11 cellular contexts compared by ENCODE assay signal in genomic region chr21:31142600-31142999, GRCh38.
DNase-seq lines count a peak whose midpoint lies in the region; ATAC-seq, FAIRE-seq and TF ChIP-seq lines count a peak whose summit lies in the region.
"Had no signal": no experiment of that assay in that cellular context is flagged by ENCODE, and none has a peak within 500 bp of the region (broad histone marks: within the 10 kb centered on the region; RNA-seq: fewer than 3 reads in every experiment).

No MANE protein-coding gene starts in this region.

- no peak overlapping the region for H3K56ac ChIP-seq in H1 (replicated peaks; ENCODE audit: insufficient read length, low read depth, low read length)

- H3K9me3 ChIP-seq in H1 (ENCODE audit: insufficient read depth in 2 of 2, low read depth in 1 of 2, low read length in 1 of 2) = no peaks in the 10 kb centered on the region
- H3K9me3 ChIP-seq in left ventricle myocardium inferior (replicated peaks) = no peaks in the 10 kb centered on the region

- H4K20me1 ChIP-seq in H1 (replicated peaks in 1 of 2; ENCODE audit: control insufficient read depth in 1 of 2, insufficient read depth in 2 of 2, low read length in 2 of 2) = no peaks in the 10 kb centered on the region

- no peak overlapping the region for H3K18ac ChIP-seq in H1 (ENCODE audit: extremely low read depth, low read length)

- TF ChIP-seq POLR2A in NB4 (IDR thresholded peaks at IDR 0.05; ENCODE audit: extremely low read depth, insufficient read length) (no peak), H1 (IDR thresholded peaks at IDR 0.05; ENCODE audit: control extremely low read depth in 1 of 2, low read depth in 2 of 2, low read length in 2 of 2) (no peak)

- DNase-seq in G401 (ENCODE audit: low spot score) (peak; percentile 56), NB4 (ENCODE audit: low read depth) (peak; percentile 32), H1 (ENCODE audit: low read depth in 1 of 2, low spot score in 2 of 2) (no peak), EL (no peak), left ventricle myocardium inferior (no peak)
- DNase-seq: NCI-H446 treated with DMSO at 0.1 percent for 48 hours had no signal

- TF ChIP-seq CTCF in 22Rv1 (IDR thresholded peaks at IDR 0.05) (peak; percentile 29; the same call in 1 of the 2 replicates), NB4 (IDR thresholded peaks at IDR 0.05; ENCODE audit: low read depth, low read length) (peak; percentile 27), H1 (IDR thresholded peaks at IDR 0.05; ENCODE audit: control extremely low read depth in 1 of 3, insufficient read depth in 1 of 3, low read depth in 1 of 3, low read length in 3 of 3) (peak; percentile 21 to 65 (median 56); a peak in 3 of 4 replicates), left ventricle myocardium inferior (IDR thresholded peaks at IDR 0.05; ENCODE audit: borderline replicate concordance) (no peak)

- H3K14ac ChIP-seq in H1 (ENCODE audit: insufficient read length) = no peak overlapping the region

- H3K27me3 ChIP-seq in H1 (replicated peaks in 1 of 4; ENCODE audit: control insufficient read depth in 3 of 4, extremely low read depth in 1 of 4, insufficient read depth in 3 of 4, low read length in 3 of 4) (no peaks in the 10 kb centered on the region; a peak in 1 of 7 replicates), left ventricle myocardium inferior (ENCODE audit: low read depth) (peaks cover 13% of the 10 kb centered on the region)

- H3K4ac ChIP-seq in H1 (replicated peaks; ENCODE audit: insufficient read length, low read depth, low read length) = no peak overlapping the region

- POLR2A ChIA-PET in H1 (lab: Charles Lee; ENCODE audit: partially characterized antibody) = no interaction called here

- in situ Hi-C loops in G401 (cut with HindIII; ENCODE audit: low sequenced_read_pairs) = no loop called here

- TF ChIP-seq EP300 in H1 (IDR thresholded peaks at IDR 0.05; ENCODE audit: borderline replicate concordance in 1 of 2, low read depth in 2 of 2, low read length in 2 of 2) = no peak

- no peak overlapping the region for H4K91ac ChIP-seq in H1 (replicated peaks; ENCODE audit: insufficient read length, low read length)

- no peak overlapping the region for H2BK15ac ChIP-seq in H1 (ENCODE audit: low read length)

- H3K23ac ChIP-seq in H1 (ENCODE audit: insufficient read length) = no peak overlapping the region

- H3K79me2 ChIP-seq in H1 (ENCODE audit: control insufficient read depth in 1 of 2, insufficient read depth in 2 of 2, low read length in 2 of 2) = no peaks in the 10 kb centered on the region

- no peaks in the 10 kb centered on the region; a peak in 1 of 8 replicates for H3K36me3 ChIP-seq in H1 (ENCODE audit: control insufficient read depth in 2 of 4, insufficient read depth in 4 of 4, low read length in 3 of 4)
- H3K36me3 ChIP-seq in left ventricle myocardium inferior = no peaks in the 10 kb centered on the region

- no peak overlapping the region for H2AFZ ChIP-seq in H1 (ENCODE audit: low read length)

- no peak overlapping the region for H2BK120ac ChIP-seq in H1 (replicated peaks; ENCODE audit: low read depth, low read length)

- H2BK20ac ChIP-seq in H1 (ENCODE audit: low read length) = no peak overlapping the region

- no peak for ATAC-seq in HG03135 (IDR thresholded peaks at IDR 0.05; ENCODE audit: unreplicated experiment)
- no peak for ATAC-seq in HG03521 (IDR thresholded peaks at IDR 0.05; ENCODE audit: unreplicated experiment)

- H2AK5ac ChIP-seq in H1 (ENCODE audit: low read depth, low read length) = no peak overlapping the region

- H3K27ac ChIP-seq in 22Rv1 (no peak overlapping the region), H1 (ENCODE audit: low read depth, low read length) (no peak overlapping the region), left ventricle myocardium inferior (replicated peaks) (no peak overlapping the region)

- H4K8ac ChIP-seq in H1 (ENCODE audit: extremely low read depth, insufficient read depth, low read length) = no peak overlapping the region

- FAIRE-seq in H1 (lab: Jason Lieb, UNC) = no peak
- FAIRE-seq: D721Med, islet of Langerhans had no signal

- H3K4me3 ChIP-seq in NB4 (ENCODE audit: low read depth, low read length) = no peak overlapping the region
- no peak overlapping the region for H3K4me3 ChIP-seq in H1 (ENCODE audit: extremely low read depth in 1 of 4, insufficient read depth in 2 of 4, low read depth in 3 of 4, low read length in 4 of 4)
- H3K4me3 ChIP-seq in left ventricle myocardium inferior = no peak overlapping the region

- TF ChIP-seq RAD21 in H1 (IDR thresholded peaks at IDR 0.05 in 1 of 2, conservative IDR thresholded peaks at IDR 0.05 in 1 of 2; ENCODE audit: low read depth in 2 of 2, low read length in 2 of 2) = peak; percentile 31 to 44; a peak in 3 of 4 replicates

- H4K5ac ChIP-seq in H1 (ENCODE audit: insufficient read length, low read depth, low read length) = no peak overlapping the region

- no peaks in the 10 kb centered on the region for H3K79me1 ChIP-seq in H1 (ENCODE audit: low read depth, low read length)

- intact Hi-C loops in left ventricle myocardium inferior (cut with micrococcal nuclease) = no loop called here

- H2BK5ac ChIP-seq in H1 (ENCODE audit: low read depth, low read length) = peak overlapping the region; percentile 69; the same call in 1 of the 2 replicates

- no peak overlapping the region for H2BK12ac ChIP-seq in H1 (ENCODE audit: low read depth, low read length)

- 90% methylated on average over 6 of the region's 7 CpGs; no CpG with 5 or more reads in 1 of the 2 experiments for WGBS in H1 (ENCODE audit: extremely low coverage in 1 of 2, insufficient coverage in 1 of 2, insufficient read length in 1 of 2, insufficient replicate concordance in 2 of 2, low coverage in 1 of 2, low lambda C conversion rate in 2 of 2, missing lambda C conversion rate in 1 of 2), 2 experiments

- H3K4me2 ChIP-seq in H1 (ENCODE audit: insufficient read depth in 1 of 2, low read depth in 2 of 2, low read length in 2 of 2) = no peak overlapping the region

- H3K9ac ChIP-seq in H1 (replicated peaks in 1 of 4; ENCODE audit: extremely low read depth in 1 of 4, low read depth in 3 of 4, low read length in 3 of 4) = no peak overlapping the region

- H3K4me1 ChIP-seq in H1 (replicated peaks in 1 of 4; ENCODE audit: control insufficient read depth in 3 of 4, insufficient read depth in 4 of 4, low read length in 3 of 4) = peaks cover 0 to 6% (median 3%) of the 10 kb centered on the region in 4 experiments; a peak in 2 of 7 replicates
- H3K4me1 ChIP-seq in left ventricle myocardium inferior = no peaks in the 10 kb centered on the region

- CTCF ChIA-PET in H1 (lab: Charles Lee; ENCODE audit: partially characterized antibody) = interaction anchor here (0.6 to 2.6 kb wide), 7 partner anchors 11 to 117 kb away, joined by 3 to 7 read pairs (median 3); no protein-coding TSS in a partner anchor

- H3K23me2 ChIP-seq in H1 (ENCODE audit: low read depth, low read length) = no peaks in the 10 kb centered on the region

TF ChIP-seq in H1, 55 proteins besides CTCF, POLR2A, EP300 and RAD21:
- TF ChIP-seq KDM4A (IDR thresholded peaks at IDR 0.05; ENCODE audit: low read depth, low read length, severe bottlenecking) (no peak), SP1 (IDR thresholded peaks at IDR 0.05; ENCODE audit: low read depth, low read length) (no peak), JUN (IDR thresholded peaks at IDR 0.05; ENCODE audit: low read depth, low read length) (no peak), KDM1A (IDR thresholded peaks at IDR 0.05; ENCODE audit: borderline replicate concordance, low read length) (no peak), RNF2 (IDR thresholded peaks at IDR 0.05; ENCODE audit: borderline replicate concordance, low read depth, low read length, missing control alignments, poor library complexity, severe bottlenecking) (no peak), GTF2F1 (IDR thresholded peaks at IDR 0.05; ENCODE audit: borderline replicate concordance, low read depth, low read length) (no peak), CREB1 (IDR thresholded peaks at IDR 0.05) (no peak), TAF1 (IDR thresholded peaks at IDR 0.05; ENCODE audit: low read depth, low read length) (no peak), PHF8 (conservative IDR thresholded peaks at IDR 0.05; ENCODE audit: low read depth, low read length) (no peak), SP2 (IDR thresholded peaks at IDR 0.05; ENCODE audit: low read length) (no peak), HDAC2 (IDR thresholded peaks at IDR 0.05; ENCODE audit: borderline replicate concordance in 1 of 2, low read depth in 2 of 2, low read length in 2 of 2) (no peak), SIN3A (conservative IDR thresholded peaks at IDR 0.05 in 1 of 2, IDR thresholded peaks at IDR 0.05 in 1 of 2; ENCODE audit: low read depth in 1 of 2, low read length in 2 of 2) (no peak), USF2 (IDR thresholded peaks at IDR 0.05; ENCODE audit: low read length) (no peak), BRCA1 (IDR thresholded peaks at IDR 0.05; ENCODE audit: low read depth, low read length) (no peak), ZNF274 (IDR thresholded peaks at IDR 0.05; ENCODE audit: borderline replicate concordance, extremely low read depth, low read length) (no peak), POU5F1 (IDR thresholded peaks at IDR 0.05; ENCODE audit: low read depth, low read length) (no peak), EGR1 (IDR thresholded peaks at IDR 0.05; ENCODE audit: borderline replicate concordance, low read depth, low read length) (no peak)

Comparison
In these comparisons a context has a peak if more than half of its experiments do, and no peak if none do; other contexts are left out.
1. DNase-seq: peak in G401 (single experiment) and NB4 (single experiment); none in H1 (0 of 2), EL (single experiment) and left ventricle myocardium inferior (single experiment).